ENCODE assay signal across 8 cellular contexts in genomic region chr3:100761211-100761921, GRCh38. TPM values are rescaled to one million over a fixed set of nuclear protein-coding genes. Genes with fewer than 3 reads are reported as not detected.
DNase-seq lines count a peak whose midpoint lies in the region; ATAC-seq and TF ChIP-seq lines count a peak whose summit lies in the region.

No MANE protein-coding gene starts in this region.

- no peak overlapping the region for H3K27ac Mint-ChIP-seq in activated naive CD8-positive, alpha-beta T cell treated with anti-CD3 and anti-CD28 coated beads, Interleukin-2, amount 10 ng/mL, durations not matched to agents 7 days and 5 days
- H3K27ac Mint-ChIP-seq in activated naive CD8-positive, alpha-beta T cell treated with anti-CD3 and anti-CD28 coated beads for 36 hours, result no peak overlapping the region
- H3K27ac Mint-ChIP-seq in HFFc6, result no peak overlapping the region

- peak; percentile 68 for ATAC-seq in activated naive CD8-positive, alpha-beta T cell treated with anti-CD3 and anti-CD28 coated beads, Interleukin-2, amount 10 ng/mL, durations not matched to agents 7 days and 5 days (ENCODE audit: low read depth)

- no peak overlapping the region for H2AFZ ChIP-seq in mesenchymal stem cell (ENCODE audit: low read depth, low read length)

- H3K36me3 Mint-ChIP-seq in activated naive CD8-positive, alpha-beta T cell treated with anti-CD3 and anti-CD28 coated beads, Interleukin-2, amount 10 ng/mL, durations not matched to agents 7 days and 5 days, result peaks cover 7% of the 10 kb centered on the region
- no peaks in the 10 kb centered on the region for H3K36me3 Mint-ChIP-seq in activated naive CD8-positive, alpha-beta T cell treated with anti-CD3 and anti-CD28 coated beads for 36 hours
- no peaks in the 10 kb centered on the region for H3K36me3 Mint-ChIP-seq in HFFc6 (ENCODE audit: low read depth)

- no peaks in the 10 kb centered on the region for H3K4me1 ChIP-seq in mesenchymal stem cell (ENCODE audit: control insufficient read depth, insufficient read depth, low read depth, low read length)

- H2BK5ac ChIP-seq in mesenchymal stem cell (ENCODE audit: low read depth, low read length, poor library complexity, severe bottlenecking), result no peak overlapping the region

- H3K36me3 ChIP-seq in mesenchymal stem cell (ENCODE audit: control insufficient read depth in 1 of 2, insufficient read depth in 2 of 2, low read depth in 1 of 2, low read length in 2 of 2), result peaks cover 0 to 89% of the 10 kb centered on the region in 2 experiments

- H2BK12ac ChIP-seq in mesenchymal stem cell (ENCODE audit: low read length in 2 of 2), result no peak overlapping the region

- no peaks in the 10 kb centered on the region for H3K79me1 ChIP-seq in mesenchymal stem cell (replicated peaks; ENCODE audit: low read length, poor library complexity, severe bottlenecking)

- H3K9me3 ChIP-seq in mesenchymal stem cell (ENCODE audit: control insufficient read depth, low read length), result no peaks in the 10 kb centered on the region

- TF ChIP-seq CTCF in HFFc6 (IDR thresholded peaks at IDR 0.05), result peak; percentile 36

- no peak overlapping the region for H4K8ac ChIP-seq in mesenchymal stem cell (ENCODE audit: low read length)

- POLR2A ChIA-PET in activated naive CD8-positive, alpha-beta T cell treated with anti-CD3 and anti-CD28 coated beads, Interleukin-2, amount 10 ng/mL, durations not matched to agents 7 days and 5 days (lab: Charles Lee), result interaction anchor here (1.0 kb wide), 1 partner anchor 158 kb away, joined by 3 read pairs; no protein-coding TSS in a partner anchor

- peaks cover 12% of the 10 kb centered on the region for H3K4me1 Mint-ChIP-seq in activated naive CD8-positive, alpha-beta T cell treated with anti-CD3 and anti-CD28 coated beads, Interleukin-2, amount 10 ng/mL, durations not matched to agents 7 days and 5 days
- peaks cover 9% of the 10 kb centered on the region for H3K4me1 Mint-ChIP-seq in activated naive CD8-positive, alpha-beta T cell treated with anti-CD3 and anti-CD28 coated beads for 36 hours
- H3K4me1 Mint-ChIP-seq in HFFc6 (ENCODE audit: low read depth), result peaks cover 15% of the 10 kb centered on the region; the same call in 1 of the 2 replicates

- H3K9me3 Mint-ChIP-seq in activated naive CD8-positive, alpha-beta T cell treated with anti-CD3 and anti-CD28 coated beads, Interleukin-2, amount 10 ng/mL, durations not matched to agents 7 days and 5 days, result no peaks in the 10 kb centered on the region
- no peaks in the 10 kb centered on the region for H3K9me3 Mint-ChIP-seq in activated naive CD8-positive, alpha-beta T cell treated with anti-CD3 and anti-CD28 coated beads for 36 hours
- H3K9me3 Mint-ChIP-seq in HFFc6, result no peaks in the 10 kb centered on the region

- H3K4me3 ChIP-seq in mesenchymal stem cell (ENCODE audit: insufficient read depth in 1 of 2, low read depth in 1 of 2, low read length in 2 of 2), result no peak overlapping the region

- H2BK15ac ChIP-seq in mesenchymal stem cell (ENCODE audit: low read depth, poor library complexity, severe bottlenecking), result no peak overlapping the region

- peaks cover 3% of the 10 kb centered on the region for H3K27me3 Mint-ChIP-seq in activated naive CD8-positive, alpha-beta T cell treated with anti-CD3 and anti-CD28 coated beads, Interleukin-2, amount 10 ng/mL, durations not matched to agents 7 days and 5 days
- H3K27me3 Mint-ChIP-seq in activated naive CD8-positive, alpha-beta T cell treated with anti-CD3 and anti-CD28 coated beads for 36 hours, result no peaks in the 10 kb centered on the region
- H3K27me3 Mint-ChIP-seq in HFFc6 (ENCODE audit: insufficient read depth), result no peaks in the 10 kb centered on the region

- no CpG with 5 or more reads among the region's 1 CpG for WGBS in mesenchymal stem cell

- H3K14ac ChIP-seq in mesenchymal stem cell (ENCODE audit: low read length in 2 of 2), result no peak overlapping the region

- H2AK5ac ChIP-seq in mesenchymal stem cell (ENCODE audit: low read length, severe bottlenecking), result no peak overlapping the region

- H3K4me2 ChIP-seq in mesenchymal stem cell (ENCODE audit: low read length, poor library complexity, severe bottlenecking), result no peak overlapping the region

- no peak overlapping the region for H3K27ac ChIP-seq in mesenchymal stem cell (ENCODE audit: low read length, poor library complexity, severe bottlenecking)

- no peak overlapping the region for H3K23ac ChIP-seq in mesenchymal stem cell (ENCODE audit: low read length in 2 of 2)

- H3K4ac ChIP-seq in mesenchymal stem cell (ENCODE audit: low read depth in 1 of 2, low read length in 2 of 2), result no peak overlapping the region

- H3K18ac ChIP-seq in mesenchymal stem cell (ENCODE audit: low read depth in 1 of 2, low read length in 2 of 2), result no peak overlapping the region

- no peaks in the 10 kb centered on the region for H3K27me3 ChIP-seq in mesenchymal stem cell (ENCODE audit: control insufficient read depth in 1 of 2, insufficient read depth in 1 of 2, low read length in 2 of 2)

- no peak overlapping the region for H3K4me3 Mint-ChIP-seq in activated naive CD8-positive, alpha-beta T cell treated with anti-CD3 and anti-CD28 coated beads, Interleukin-2, amount 10 ng/mL, durations not matched to agents 7 days and 5 days
- no peak overlapping the region for H3K4me3 Mint-ChIP-seq in activated naive CD8-positive, alpha-beta T cell treated with anti-CD3 and anti-CD28 coated beads for 36 hours
- H3K4me3 Mint-ChIP-seq in HFFc6, result no peak overlapping the region

- H4K91ac ChIP-seq in mesenchymal stem cell (ENCODE audit: low read length), result no peak overlapping the region

- no peak for DNase-seq in activated naive CD8-positive, alpha-beta T cell treated with anti-CD3 and anti-CD28 coated beads, Interleukin-2, amount 10 ng/mL, durations not matched to agents 7 days and 5 days
- DNase-seq in activated naive CD8-positive, alpha-beta T cell treated with anti-CD3 and anti-CD28 coated beads for 36 hours, result no peak
- no peak for DNase-seq in HFFc6
- peak; percentile 49 for DNase-seq in NCI-H774 (lab: John Stamatoyannopoulos, UW)
- peak; percentile 64 for DNase-seq in islet precursor cell
- DNase-seq in mesenchymal stem cell, result no peak
- no peak for DNase-seq in NCI-H1105 treated with DMSO at 0.1 percent for 48 hours (lab: John Stamatoyannopoulos, UW)
- DNase-seq in inferior parietal cortex (ENCODE audit: extremely low spot score), result no peak

- no peak overlapping the region for H2BK120ac ChIP-seq in mesenchymal stem cell (ENCODE audit: low read depth, low read length)

- no peak overlapping the region for H3K9ac ChIP-seq in mesenchymal stem cell (ENCODE audit: low read length)

RNA-seq across cellular contexts. Expression of gene TFG, which starts 52.1 kb away (rescaled TPM):
- 10 to 100 TPM; 45.1 to 48.4 TPM for total RNA-seq in activated naive CD8-positive, alpha-beta T cell treated with anti-CD3 and anti-CD28 coated beads, Interleukin-2, amount 10 ng/mL, durations not matched to agents 7 days and 5 days
- total RNA-seq in activated naive CD8-positive, alpha-beta T cell treated with anti-CD3 and anti-CD28 coated beads for 36 hours, result 10 to 100 TPM; 57.8 to 61.3 TPM
- 100 to 1,000 TPM; 127 to 147 (median 133) TPM for total RNA-seq in HFFc6 (2021; fragmentation: NEBNext Ultra II Directional; extraction: Animal tissue kit (Norgen Biotek cat#: 25700))
- polyA plus RNA-seq in mesenchymal stem cell (2013, experiment 1 of 2), result 185 TPM
- polyA plus RNA-seq in mesenchymal stem cell (2013, experiment 2 of 2), result 191 TPM

Comparison
In these comparisons a context has a peak if more than half of its experiments do, and no peak if none do; other contexts are left out.
1. DNase-seq: peak in NCI-H774 (single experiment) and islet precursor cell (single experiment); none in activated naive CD8-positive, alpha-beta T cell treated with anti-CD3 and anti-CD28 coated beads, Interleukin-2, amount 10 ng/mL, durations not matched to agents 7 days and 5 days (single experiment), activated naive CD8-positive, alpha-beta T cell treated with anti-CD3 and anti-CD28 coated beads for 36 hours (single experiment), HFFc6 (single experiment), mesenchymal stem cell (single experiment), NCI-H1105 treated with DMSO at 0.1 percent for 48 hours (single experiment) and inferior parietal cortex (single experiment).